In the genomic region with DNA sequence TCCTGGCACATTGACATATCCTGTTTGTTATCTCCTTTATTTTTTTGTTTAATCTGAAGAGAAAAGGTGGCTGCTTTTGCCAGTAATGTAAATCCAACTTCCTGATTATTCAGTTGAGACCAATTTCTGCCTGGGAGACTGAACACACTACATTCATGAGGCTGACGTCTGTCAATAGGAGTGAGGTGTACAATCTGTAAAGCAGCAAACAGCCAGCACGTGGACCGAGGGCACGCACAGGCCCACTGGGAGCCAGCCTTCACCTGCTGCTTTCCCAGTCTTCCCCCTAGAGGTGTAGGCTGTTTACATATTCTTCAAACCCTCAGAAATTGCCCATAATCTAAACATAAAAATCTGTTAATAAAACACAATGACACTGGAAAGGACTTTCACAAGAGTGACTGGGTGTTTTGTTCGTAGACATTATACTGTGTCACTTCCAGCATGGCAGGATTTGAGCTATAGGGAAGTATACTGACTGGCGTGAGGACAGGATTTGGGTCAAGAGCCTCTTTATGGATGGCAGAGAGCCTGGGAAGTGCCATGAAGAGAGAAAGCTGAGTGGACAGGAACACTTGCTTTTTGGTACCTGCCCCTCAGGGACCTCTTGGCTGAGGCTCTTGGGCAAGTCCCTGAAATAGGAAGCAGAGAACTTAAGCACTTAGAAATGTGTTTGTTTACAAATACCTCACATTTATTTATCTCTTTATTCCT, we compare ENCODE assay signal across 1 cellular context.
TF ChIP-seq lines count a peak whose summit lies in the region.

No MANE protein-coding gene starts in this region.

TF ChIP-seq in WTC11, 78 proteins besides CTCF, POLR2A, EP300 and RAD21 (continued from another document):
- TF ChIP-seq, protein P1, sequence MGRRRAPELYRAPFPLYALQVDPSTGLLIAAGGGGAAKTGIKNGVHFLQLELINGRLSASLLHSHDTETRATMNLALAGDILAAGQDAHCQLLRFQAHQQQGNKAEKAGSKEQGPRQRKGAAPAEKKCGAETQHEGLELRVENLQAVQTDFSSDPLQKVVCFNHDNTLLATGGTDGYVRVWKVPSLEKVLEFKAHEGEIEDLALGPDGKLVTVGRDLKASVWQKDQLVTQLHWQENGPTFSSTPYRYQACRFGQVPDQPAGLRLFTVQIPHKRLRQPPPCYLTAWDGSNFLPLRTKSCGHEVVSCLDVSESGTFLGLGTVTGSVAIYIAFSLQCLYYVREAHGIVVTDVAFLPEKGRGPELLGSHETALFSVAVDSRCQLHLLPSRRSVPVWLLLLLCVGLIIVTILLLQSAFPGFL (CRISPR knock-in tag; IDR thresholded peaks at IDR 0.05; ENCODE audit: borderline replicate concordance) = no peak
- TF ChIP-seq ZNF121 (CRISPR knock-in tag; IDR thresholded peaks at IDR 0.05) = no peak
- TF ChIP-seq FOXJ3 (CRISPR knock-in tag; IDR thresholded peaks at IDR 0.05; ENCODE audit: borderline replicate concordance) = no peak
- TF ChIP-seq, protein P2, sequence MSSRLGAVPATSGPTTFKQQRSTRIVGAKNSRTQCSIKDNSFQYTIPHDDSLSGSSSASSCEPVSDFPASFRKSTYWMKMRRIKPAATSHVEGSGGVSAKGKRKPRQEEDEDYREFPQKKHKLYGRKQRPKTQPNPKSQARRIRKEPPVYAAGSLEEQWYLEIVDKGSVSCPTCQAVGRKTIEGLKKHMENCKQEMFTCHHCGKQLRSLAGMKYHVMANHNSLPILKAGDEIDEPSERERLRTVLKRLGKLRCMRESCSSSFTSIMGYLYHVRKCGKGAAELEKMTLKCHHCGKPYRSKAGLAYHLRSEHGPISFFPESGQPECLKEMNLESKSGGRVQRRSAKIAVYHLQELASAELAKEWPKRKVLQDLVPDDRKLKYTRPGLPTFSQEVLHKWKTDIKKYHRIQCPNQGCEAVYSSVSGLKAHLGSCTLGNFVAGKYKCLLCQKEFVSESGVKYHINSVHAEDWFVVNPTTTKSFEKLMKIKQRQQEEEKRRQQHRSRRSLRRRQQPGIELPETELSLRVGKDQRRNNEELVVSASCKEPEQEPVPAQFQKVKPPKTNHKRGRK (CRISPR knock-in tag; IDR thresholded peaks at IDR 0.05; ENCODE audit: borderline replicate concordance) = no peak
- TF ChIP-seq, protein P3, sequence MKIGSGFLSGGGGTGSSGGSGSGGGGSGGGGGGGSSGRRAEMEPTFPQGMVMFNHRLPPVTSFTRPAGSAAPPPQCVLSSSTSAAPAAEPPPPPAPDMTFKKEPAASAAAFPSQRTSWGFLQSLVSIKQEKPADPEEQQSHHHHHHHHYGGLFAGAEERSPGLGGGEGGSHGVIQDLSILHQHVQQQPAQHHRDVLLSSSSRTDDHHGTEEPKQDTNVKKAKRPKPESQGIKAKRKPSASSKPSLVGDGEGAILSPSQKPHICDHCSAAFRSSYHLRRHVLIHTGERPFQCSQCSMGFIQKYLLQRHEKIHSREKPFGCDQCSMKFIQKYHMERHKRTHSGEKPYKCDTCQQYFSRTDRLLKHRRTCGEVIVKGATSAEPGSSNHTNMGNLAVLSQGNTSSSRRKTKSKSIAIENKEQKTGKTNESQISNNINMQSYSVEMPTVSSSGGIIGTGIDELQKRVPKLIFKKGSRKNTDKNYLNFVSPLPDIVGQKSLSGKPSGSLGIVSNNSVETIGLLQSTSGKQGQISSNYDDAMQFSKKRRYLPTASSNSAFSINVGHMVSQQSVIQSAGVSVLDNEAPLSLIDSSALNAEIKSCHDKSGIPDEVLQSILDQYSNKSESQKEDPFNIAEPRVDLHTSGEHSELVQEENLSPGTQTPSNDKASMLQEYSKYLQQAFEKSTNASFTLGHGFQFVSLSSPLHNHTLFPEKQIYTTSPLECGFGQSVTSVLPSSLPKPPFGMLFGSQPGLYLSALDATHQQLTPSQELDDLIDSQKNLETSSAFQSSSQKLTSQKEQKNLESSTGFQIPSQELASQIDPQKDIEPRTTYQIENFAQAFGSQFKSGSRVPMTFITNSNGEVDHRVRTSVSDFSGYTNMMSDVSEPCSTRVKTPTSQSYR (CRISPR knock-in tag; IDR thresholded peaks at IDR 0.05) = no peak
- no peak for TF ChIP-seq TP53 (CRISPR knock-in tag; IDR thresholded peaks at IDR 0.05)
- TF ChIP-seq CREB1 (CRISPR knock-in tag; IDR thresholded peaks at IDR 0.05) = no peak
- TF ChIP-seq, protein P4, sequence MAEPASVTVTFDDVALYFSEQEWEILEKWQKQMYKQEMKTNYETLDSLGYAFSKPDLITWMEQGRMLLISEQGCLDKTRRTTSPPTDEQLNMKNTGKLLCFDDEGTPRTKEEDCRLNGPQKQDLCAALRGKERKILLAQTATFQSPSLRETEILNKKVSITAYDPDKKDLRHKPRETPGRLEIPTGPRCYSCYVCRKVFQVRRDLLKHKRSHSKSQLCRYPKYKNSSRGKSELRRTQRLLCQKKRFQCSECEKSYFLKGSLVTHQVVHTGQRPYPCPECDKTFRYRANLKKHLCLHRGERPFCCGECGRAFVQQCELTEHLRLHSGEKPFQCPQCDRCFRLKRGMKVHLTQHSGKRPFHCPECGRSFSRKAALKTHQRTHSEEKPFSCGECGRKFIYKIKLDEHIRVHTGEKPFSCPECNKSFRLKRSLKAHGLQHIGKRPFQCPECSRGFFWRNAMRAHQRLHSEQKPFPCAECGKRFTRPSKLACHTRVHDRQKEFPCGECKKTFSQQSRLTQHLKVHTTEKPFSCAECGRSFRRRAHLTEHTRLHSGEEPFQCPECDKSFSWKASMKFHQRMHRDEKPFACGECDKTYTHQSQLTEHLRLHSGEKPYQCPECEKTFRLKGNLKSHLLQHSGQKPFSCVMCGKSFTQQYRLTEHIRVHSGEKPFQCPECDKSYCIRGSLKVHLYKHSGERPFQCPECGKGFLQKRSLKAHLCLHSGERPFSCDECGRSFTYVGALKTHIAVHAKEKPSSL (CRISPR knock-in tag; conservative IDR thresholded peaks at IDR 0.05) = no peak
